In the genomic region with DNA sequence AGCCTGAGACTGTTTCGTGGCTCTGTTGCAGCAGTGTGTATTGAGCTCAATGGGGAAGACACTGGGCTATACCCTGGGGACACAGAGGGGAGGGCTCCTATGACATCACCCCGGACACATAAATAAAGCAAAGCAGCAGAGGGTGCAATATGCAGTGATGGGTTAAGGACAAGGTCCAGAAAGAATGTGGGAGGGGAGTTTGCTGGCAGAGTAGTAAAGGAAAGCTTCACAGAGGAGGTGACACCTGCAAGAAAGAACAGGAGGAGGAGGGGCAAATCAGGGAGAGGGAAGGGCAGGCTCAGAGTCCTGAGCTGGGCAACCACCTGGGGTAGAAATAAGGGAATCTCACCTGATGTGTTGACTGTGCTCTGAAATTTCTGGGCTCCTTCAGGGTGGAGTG, we compare ENCODE assay signal across 12 cellular contexts. TPM values are rescaled to one million over a fixed set of nuclear protein-coding genes. Genes with fewer than 3 reads are reported as not detected.
DNase-seq lines count a peak whose midpoint lies in the region; ATAC-seq, FAIRE-seq and TF ChIP-seq lines count a peak whose summit lies in the region.
"Had no signal": no experiment of that assay in that cellular context is flagged by ENCODE, and none has a peak within 500 bp of the region (broad histone marks: within the 10 kb centered on the region; RNA-seq: fewer than 3 reads in every experiment).

No MANE protein-coding gene starts in this region.

- no peaks in the 10 kb centered on the region for H3K36me3 Mint-ChIP-seq in activated naive CD4-positive, alpha-beta T cell treated with anti-CD3 and anti-CD28 coated beads, Interleukin-2, amount 50 U/mL, for 72 hours
- H3K36me3 Mint-ChIP-seq: CD8-positive, alpha-beta T cell had no signal

- H3K9me3 Mint-ChIP-seq in activated naive CD4-positive, alpha-beta T cell treated with anti-CD3 and anti-CD28 coated beads, Interleukin-2, amount 50 U/mL, for 72 hours = no peaks in the 10 kb centered on the region
- H3K9me3 Mint-ChIP-seq: CD8-positive, alpha-beta T cell had no signal

- H4K20me1 ChIP-seq in MM.1S (ENCODE audit: insufficient read depth, low read length) = no peaks in the 10 kb centered on the region

- no peak overlapping the region for H2BK120ac ChIP-seq in neuronal stem cell (ENCODE audit: low read depth, low read length)

- POLR2A ChIA-PET in RWPE1 (lab: Yijun Ruan, JAX; ENCODE audit: low non-redundant PET) = interaction anchor here (2.0 kb wide), 1 partner anchor 10 kb away, joined by 5 read pairs; no protein-coding TSS in a partner anchor

- TF ChIP-seq CTCF in RWPE1 (conservative IDR thresholded peaks at IDR 0.05; ENCODE audit: low read depth) (no peak), MM.1S (IDR thresholded peaks at IDR 0.05; ENCODE audit: low read length) (no peak), kidney (IDR thresholded peaks at IDR 0.05; ENCODE audit: borderline replicate concordance, extremely low read depth, insufficient read depth) (no peak)

- no peak overlapping the region for H2BK12ac ChIP-seq in neuronal stem cell (ENCODE audit: low read length)

- H3K9me2 ChIP-seq in MM.1S (replicated peaks; ENCODE audit: insufficient read depth, low read length) = no peaks in the 10 kb centered on the region

- no peak overlapping the region for H4K8ac ChIP-seq in neuronal stem cell (ENCODE audit: low read depth, low read length)

- no CpG with 5 or more reads among the region's 2 CpGs for WGBS in neuronal stem cell (ENCODE audit: extremely low coverage in 2 of 2, insufficient read length in 2 of 2, insufficient replicate concordance in 1 of 2), 2 donors

- DNase-seq in RWPE1 (ENCODE audit: low spot score) = no peak
- no peak for DNase-seq in neuronal stem cell (ENCODE audit: low spot score)
- DNase-seq in MM.1S = no peak
- no peak for DNase-seq in activated naive CD4-positive, alpha-beta T cell treated with anti-CD3 and anti-CD28 coated beads, Interleukin-2, amount 50 U/mL, for 72 hours (ENCODE audit: low spot score in 2 of 2)
- DNase-seq in activated T-cell treated with anti-CD3 and anti-CD28 coated beads for 4 hours = no peak
- no peak for DNase-seq in kidney
- DNase-seq: CD8-positive, alpha-beta T cell; NCI-H2171 treated with DMSO at 0.1 percent for 48 hours; stimulated activated CD4-positive, alpha-beta T cell treated with anti-CD3 and anti-CD28 coated beads, Interleukin-4, amount 100 ng/mL, for 24 hours had no signal

- peaks cover 0 to 3% of the 10 kb centered on the region in 2 donors for H3K9me3 ChIP-seq in neuronal stem cell (replicated peaks in 1 of 2; ENCODE audit: control insufficient read depth in 2 of 2, insufficient read depth in 1 of 2, low read depth in 1 of 2, low read length in 2 of 2)
- H3K9me3 ChIP-seq in MM.1S (replicated peaks; ENCODE audit: insufficient read depth, low read length) = no peaks in the 10 kb centered on the region
- H3K9me3 ChIP-seq in kidney (ENCODE audit: control insufficient read depth in 1 of 2, low read length in 2 of 2) = no peaks in the 10 kb centered on the region

- intact Hi-C loops in kidney (cut with DNase I) = no loop called here

- H3K36me3 ChIP-seq in neuronal stem cell (replicated peaks in 1 of 2; ENCODE audit: control insufficient read depth in 2 of 2, insufficient read depth in 2 of 2, low read length in 2 of 2) (no peaks in the 10 kb centered on the region), MM.1S (replicated peaks; ENCODE audit: insufficient read depth, low read length) (no peaks in the 10 kb centered on the region), kidney (ENCODE audit: control insufficient read depth in 1 of 2, insufficient read depth in 2 of 2, low read length in 2 of 2) (no peaks in the 10 kb centered on the region)

- peaks cover 0 to 27% (median 0%) of the 10 kb centered on the region in 3 experiments for H3K27me3 ChIP-seq in neuronal stem cell (ENCODE audit: control insufficient read depth in 3 of 3, insufficient read depth in 3 of 3, low read depth in 1 of 3, low read length in 3 of 3)
- no peaks in the 10 kb centered on the region for H3K27me3 ChIP-seq in MM.1S (replicated peaks; ENCODE audit: insufficient read depth, low read length)

- H2AFZ ChIP-seq in neuronal stem cell (ENCODE audit: low read length) (no peak overlapping the region), MM.1S (ENCODE audit: low read length) (no peak overlapping the region)

- H3K14ac ChIP-seq in neuronal stem cell (ENCODE audit: low read length) = no peak overlapping the region

- H3K79me1 ChIP-seq in neuronal stem cell (ENCODE audit: low read depth, low read length) = no peaks in the 10 kb centered on the region

- H3K4me2 ChIP-seq in neuronal stem cell (ENCODE audit: insufficient read depth, low read length, poor library complexity, severe bottlenecking) (no peak overlapping the region), MM.1S (ENCODE audit: low read depth, low read length) (no peak overlapping the region)

- H3K79me2 ChIP-seq in MM.1S (ENCODE audit: low read length) = no peaks in the 10 kb centered on the region

- no peak overlapping the region for H4K91ac ChIP-seq in neuronal stem cell (ENCODE audit: low read depth, low read length, poor library complexity)

- H3K4me1 ChIP-seq in neuronal stem cell (ENCODE audit: control insufficient read depth in 2 of 2, insufficient read depth in 1 of 2, low read depth in 1 of 2, low read length in 2 of 2) (no peaks in the 10 kb centered on the region), MM.1S (ENCODE audit: low read length) (no peaks in the 10 kb centered on the region), kidney (ENCODE audit: control insufficient read depth in 1 of 2, insufficient read depth in 1 of 2, low read depth in 1 of 2, low read length in 2 of 2) (peaks cover 9% of the 10 kb centered on the region in 2 donors)

- CTCF ChIA-PET in RWPE1 (lab: Yijun Ruan, JAX) = interaction anchor here (1.1 kb wide), 1 partner anchor 131 kb away, joined by 3 read pairs; no protein-coding TSS in a partner anchor

- FAIRE-seq in kidney (lab: Jason Lieb, UNC) = no peak
- FAIRE-seq: TTC549 had no signal

- no peak overlapping the region for H2BK5ac ChIP-seq in neuronal stem cell (ENCODE audit: low read length)

- no peaks in the 10 kb centered on the region for H3F3A ChIP-seq in MM.1S (ENCODE audit: insufficient read depth, low read length)

- ATAC-seq in GM18867 (IDR thresholded peaks at IDR 0.05; ENCODE audit: unreplicated experiment) (peak; percentile 48), HG02759 (IDR thresholded peaks at IDR 0.05; ENCODE audit: unreplicated experiment) (peak; percentile 76)
- no peak for ATAC-seq in activated naive CD4-positive, alpha-beta T cell treated with anti-CD3 and anti-CD28 coated beads, Interleukin-2, amount 50 U/mL, for 72 hours
- ATAC-seq: CD8-positive, alpha-beta T cell had no signal

- H3K4ac ChIP-seq in neuronal stem cell (ENCODE audit: low read length) = no peak overlapping the region

- H3K9ac ChIP-seq in neuronal stem cell (ENCODE audit: low read depth, low read length, poor library complexity) (no peak overlapping the region), MM.1S (ENCODE audit: low read length) (no peak overlapping the region), kidney (ENCODE audit: low read length in 2 of 2) (no peak overlapping the region)

- H3K27ac ChIP-seq in RWPE1 = peak overlapping the region; percentile 4; the same call in 1 of the 2 replicates
- H3K27ac ChIP-seq in neuronal stem cell (replicated peaks; ENCODE audit: low read length) = no peak overlapping the region
- no peak overlapping the region for H3K27ac ChIP-seq in MM.1S (ENCODE audit: low read length)
- no peak overlapping the region for H3K27ac ChIP-seq in kidney (ENCODE audit: low read depth in 2 of 2, low read length in 2 of 2)

- H3K23ac ChIP-seq in neuronal stem cell (ENCODE audit: low read depth, low read length, poor library complexity) = no peak overlapping the region

- peak overlapping the region; percentile 8 for H2AK5ac ChIP-seq in neuronal stem cell (ENCODE audit: low read depth, low read length)

- H3K4me3 ChIP-seq in neuronal stem cell (ENCODE audit: low read length in 2 of 2) (no peak overlapping the region), MM.1S (ENCODE audit: low read length) (no peak overlapping the region), kidney (ENCODE audit: low read length in 2 of 2) (no peak overlapping the region)

- H3K18ac ChIP-seq in neuronal stem cell (ENCODE audit: low read length) = no peak overlapping the region

- no peak overlapping the region for H3K27ac Mint-ChIP-seq in activated naive CD4-positive, alpha-beta T cell treated with anti-CD3 and anti-CD28 coated beads, Interleukin-2, amount 50 U/mL, for 72 hours
- H3K27ac Mint-ChIP-seq: CD8-positive, alpha-beta T cell had no signal

- H2BK15ac ChIP-seq in neuronal stem cell (ENCODE audit: low read length) = no peak overlapping the region

RNA-seq across cellular contexts. Expression of a gene that starts 35.3 kb away (rescaled TPM):
- 58.5 TPM for polyA plus RNA-seq in neuronal stem cell (2013, experiment 1 of 2)
- 58.2 TPM for polyA plus RNA-seq in neuronal stem cell (2013, experiment 2 of 2)
- total RNA-seq in activated naive CD4-positive, alpha-beta T cell treated with anti-CD3 and anti-CD28 coated beads, Interleukin-2, amount 50 U/mL, for 72 hours = 10 to 100 TPM in 1 of 2 donors, 1 to 10 TPM in 1; 6.0 to 37.7 TPM
- total RNA-seq in kidney = 19.0 TPM
- 38.2 TPM for polyA plus RNA-seq in kidney (ENCODE audit: insufficient read depth, low read depth, low replicate concordance)

Comparison
In these comparisons a context has a peak if more than half of its experiments do, and no peak if none do; other contexts are left out.
1. ATAC-seq: peak in GM18867 (single experiment) and HG02759 (single experiment); none in activated naive CD4-positive, alpha-beta T cell treated with anti-CD3 and anti-CD28 coated beads, Interleukin-2, amount 50 U/mL, for 72 hours (0 of 2).